Comparison of ENCODE assay signal across 1 cellular context in genomic region chr1:19596719-19597462, GRCh38.
TF ChIP-seq lines count a peak whose summit lies in the region.

No MANE protein-coding gene starts in this region.

TF ChIP-seq in K562, 482 proteins besides CTCF, POLR2A, EP300 and RAD21 (continued from another document and continues in another):
- TF ChIP-seq, protein P1, sequence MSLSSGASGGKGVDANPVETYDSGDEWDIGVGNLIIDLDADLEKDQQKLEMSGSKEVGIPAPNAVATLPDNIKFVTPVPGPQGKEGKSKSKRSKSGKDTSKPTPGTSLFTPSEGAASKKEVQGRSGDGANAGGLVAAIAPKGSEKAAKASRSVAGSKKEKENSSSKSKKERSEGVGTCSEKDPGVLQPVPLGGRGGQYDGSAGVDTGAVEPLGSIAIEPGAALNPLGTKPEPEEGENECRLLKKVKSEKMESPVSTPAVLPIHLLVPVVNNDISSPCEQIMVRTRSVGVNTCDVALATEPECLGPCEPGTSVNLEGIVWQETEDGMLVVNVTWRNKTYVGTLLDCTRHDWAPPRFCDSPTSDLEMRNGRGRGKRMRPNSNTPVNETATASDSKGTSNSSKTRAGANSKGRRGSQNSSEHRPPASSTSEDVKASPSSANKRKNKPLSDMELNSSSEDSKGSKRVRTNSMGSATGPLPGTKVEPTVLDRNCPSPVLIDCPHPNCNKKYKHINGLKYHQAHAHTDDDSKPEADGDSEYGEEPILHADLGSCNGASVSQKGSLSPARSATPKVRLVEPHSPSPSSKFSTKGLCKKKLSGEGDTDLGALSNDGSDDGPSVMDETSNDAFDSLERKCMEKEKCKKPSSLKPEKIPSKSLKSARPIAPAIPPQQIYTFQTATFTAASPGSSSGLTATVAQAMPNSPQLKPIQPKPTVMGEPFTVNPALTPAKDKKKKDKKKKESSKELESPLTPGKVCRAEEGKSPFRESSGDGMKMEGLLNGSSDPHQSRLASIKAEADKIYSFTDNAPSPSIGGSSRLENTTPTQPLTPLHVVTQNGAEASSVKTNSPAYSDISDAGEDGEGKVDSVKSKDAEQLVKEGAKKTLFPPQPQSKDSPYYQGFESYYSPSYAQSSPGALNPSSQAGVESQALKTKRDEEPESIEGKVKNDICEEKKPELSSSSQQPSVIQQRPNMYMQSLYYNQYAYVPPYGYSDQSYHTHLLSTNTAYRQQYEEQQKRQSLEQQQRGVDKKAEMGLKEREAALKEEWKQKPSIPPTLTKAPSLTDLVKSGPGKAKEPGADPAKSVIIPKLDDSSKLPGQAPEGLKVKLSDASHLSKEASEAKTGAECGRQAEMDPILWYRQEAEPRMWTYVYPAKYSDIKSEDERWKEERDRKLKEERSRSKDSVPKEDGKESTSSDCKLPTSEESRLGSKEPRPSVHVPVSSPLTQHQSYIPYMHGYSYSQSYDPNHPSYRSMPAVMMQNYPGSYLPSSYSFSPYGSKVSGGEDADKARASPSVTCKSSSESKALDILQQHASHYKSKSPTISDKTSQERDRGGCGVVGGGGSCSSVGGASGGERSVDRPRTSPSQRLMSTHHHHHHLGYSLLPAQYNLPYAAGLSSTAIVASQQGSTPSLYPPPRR (CRISPR knock-in tag; IDR thresholded peaks at IDR 0.05; ENCODE audit: borderline replicate concordance) = no peak
- TF ChIP-seq TRIM24 (IDR thresholded peaks at IDR 0.05) (0 out of 4 replicates have a peak, but pooled peaks of 1 of the 2 experiments have one; percentile 7), SRSF9 (IDR thresholded peaks at IDR 0.05; ENCODE audit: borderline replicate concordance, low read depth, low read length) (no peak), SMAD1 (IDR thresholded peaks at IDR 0.05; ENCODE audit: low read depth, low read length, partially characterized antibody) (peak; percentile 66), USF1 (CRISPR knock-in tag; IDR thresholded peaks at IDR 0.05) (no peak), CHD4 (IDR thresholded peaks at IDR 0.05; ENCODE audit: insufficient read depth, insufficient replicate concordance, low read depth, low read length, poor library complexity, severe bottlenecking) (no peak), HNRNPH1 (optimal IDR thresholded peaks at IDR 0.05; ENCODE audit: low read depth, low read length) (no peak), ETV1 (tag; conservative IDR thresholded peaks at IDR 0.05; ENCODE audit: low read depth) (peak; percentile 78), POLR2H (tag; IDR thresholded peaks at IDR 0.05; ENCODE audit: low read depth) (peak; percentile 82), GATAD2A (IDR thresholded peaks at IDR 0.05) (no peak), ETV5 (CRISPR knock-in tag; IDR thresholded peaks at IDR 0.05; ENCODE audit: low read depth) (no peak; the same call in 1 of the 2 replicates), RAD51 (IDR thresholded peaks at IDR 0.05; ENCODE audit: borderline replicate concordance, low read depth) (no peak), TAL1 (IDR thresholded peaks at IDR 0.05) (no peak), C11orf30 (IDR thresholded peaks at IDR 0.05; ENCODE audit: low read depth) (peak; percentile 63), HMG20B (CRISPR knock-in tag; IDR thresholded peaks at IDR 0.05) (peak; percentile 61; the same call in 1 of the 2 replicates), TRIM28 (IDR thresholded peaks at IDR 0.05) (no peak), LARP7 (IDR thresholded peaks at IDR 0.05) (no peak), SRSF3 (IDR thresholded peaks at IDR 0.05; ENCODE audit: insufficient read depth, low read length) (peak; percentile 90; the same call in 1 of the 2 replicates), HCFC1 (IDR thresholded peaks at IDR 0.05; ENCODE audit: low read depth, low read length) (peak; percentile 68), POLR3G (IDR thresholded peaks at IDR 0.05; ENCODE audit: extremely low read depth, insufficient read length, insufficient replicate concordance) (no peak), JUND (IDR thresholded peaks at IDR 0.05; ENCODE audit: borderline replicate concordance, low read depth, low read length) (peak; percentile 58; the same call in 1 of the 2 replicates), JUND (tag; IDR thresholded peaks at IDR 0.05; ENCODE audit: borderline replicate concordance, low read depth, low read length) (no peak; the same call in 2 of the 3 replicates), MTA2 (IDR thresholded peaks at IDR 0.05; ENCODE audit: low read depth) (no peak), GABPB2 (CRISPR knock-in tag; conservative IDR thresholded peaks at IDR 0.05) (no peak), PHB2 (IDR thresholded peaks at IDR 0.05; ENCODE audit: low read depth) (no peak), POLR2AphosphoS5 (IDR thresholded peaks at IDR 0.05; ENCODE audit: control insufficient read depth, insufficient read depth, low read depth, low read length) (peak; percentile 87), ZC3H11A (IDR thresholded peaks at IDR 0.05; ENCODE audit: low read depth, low read length) (no peak), ZNF592 (IDR thresholded peaks at IDR 0.05) (no peak), MXI1 (IDR thresholded peaks at IDR 0.05; ENCODE audit: low read depth, low read length) (peak; percentile 97), CC2D1A (IDR thresholded peaks at IDR 0.05) (no peak), ZNF316 (IDR thresholded peaks at IDR 0.05) (0 out of 2 replicates have a peak, but pooled peaks have one; percentile 1), CREB3L1 (IDR thresholded peaks at IDR 0.05; ENCODE audit: borderline replicate concordance, low read depth) (peak; percentile 96), THRAP3 (IDR thresholded peaks at IDR 0.05; ENCODE audit: borderline replicate concordance) (no peak), RBFOX2 (IDR thresholded peaks at IDR 0.05; ENCODE audit: low read depth, low read length) (peak; percentile 99), ZNF253 (CRISPR knock-in tag; conservative IDR thresholded peaks at IDR 0.05) (no peak), ZNF146 (CRISPR knock-in tag; IDR thresholded peaks at IDR 0.05; ENCODE audit: unreplicated experiment) (no peak), ELK3 (CRISPR knock-in tag; IDR thresholded peaks at IDR 0.05) (no peak), BHLHE40 (IDR thresholded peaks at IDR 0.05; ENCODE audit: low read length) (no peak)
- TF ChIP-seq, protein P2, sequence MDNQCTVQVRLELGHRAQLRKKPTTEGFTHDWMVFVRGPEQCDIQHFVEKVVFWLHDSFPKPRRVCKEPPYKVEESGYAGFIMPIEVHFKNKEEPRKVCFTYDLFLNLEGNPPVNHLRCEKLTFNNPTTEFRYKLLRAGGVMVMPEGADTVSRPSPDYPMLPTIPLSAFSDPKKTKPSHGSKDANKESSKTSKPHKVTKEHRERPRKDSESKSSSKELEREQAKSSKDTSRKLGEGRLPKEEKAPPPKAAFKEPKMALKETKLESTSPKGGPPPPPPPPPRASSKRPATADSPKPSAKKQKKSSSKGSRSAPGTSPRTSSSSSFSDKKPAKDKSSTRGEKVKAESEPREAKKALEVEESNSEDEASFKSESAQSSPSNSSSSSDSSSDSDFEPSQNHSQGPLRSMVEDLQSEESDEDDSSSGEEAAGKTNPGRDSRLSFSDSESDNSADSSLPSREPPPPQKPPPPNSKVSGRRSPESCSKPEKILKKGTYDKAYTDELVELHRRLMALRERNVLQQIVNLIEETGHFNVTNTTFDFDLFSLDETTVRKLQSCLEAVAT (IDR thresholded peaks at IDR 0.05) = 0 out of 4 replicates have a peak, but pooled peaks of 1 of the 2 experiments have one; percentile 52
- TF ChIP-seq, protein P3, sequence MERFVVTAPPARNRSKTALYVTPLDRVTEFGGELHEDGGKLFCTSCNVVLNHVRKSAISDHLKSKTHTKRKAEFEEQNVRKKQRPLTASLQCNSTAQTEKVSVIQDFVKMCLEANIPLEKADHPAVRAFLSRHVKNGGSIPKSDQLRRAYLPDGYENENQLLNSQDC (CRISPR knock-in tag; IDR thresholded peaks at IDR 0.05) = no peak
- TF ChIP-seq, protein P4, sequence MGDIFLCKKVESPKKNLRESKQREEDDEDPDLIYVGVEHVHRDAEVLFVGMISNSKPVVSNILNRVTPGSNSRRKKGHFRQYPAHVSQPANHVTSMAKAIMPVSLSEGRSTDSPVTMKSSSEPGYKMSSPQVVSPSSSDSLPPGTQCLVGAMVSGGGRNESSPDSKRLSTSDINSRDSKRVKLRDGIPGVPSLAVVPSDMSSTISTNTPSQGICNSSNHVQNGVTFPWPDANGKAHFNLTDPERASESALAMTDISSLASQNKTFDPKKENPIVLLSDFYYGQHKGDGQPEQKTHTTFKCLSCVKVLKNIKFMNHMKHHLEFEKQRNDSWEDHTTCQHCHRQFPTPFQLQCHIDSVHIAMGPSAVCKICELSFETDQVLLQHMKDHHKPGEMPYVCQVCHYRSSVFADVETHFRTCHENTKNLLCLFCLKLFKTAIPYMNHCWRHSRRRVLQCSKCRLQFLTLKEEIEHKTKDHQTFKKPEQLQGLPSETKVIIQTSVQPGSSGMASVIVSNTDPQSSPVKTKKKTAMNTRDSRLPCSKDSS (IDR thresholded peaks at IDR 0.05; ENCODE audit: low read depth, partially characterized antibody) = no peak
- TF ChIP-seq, protein P5, sequence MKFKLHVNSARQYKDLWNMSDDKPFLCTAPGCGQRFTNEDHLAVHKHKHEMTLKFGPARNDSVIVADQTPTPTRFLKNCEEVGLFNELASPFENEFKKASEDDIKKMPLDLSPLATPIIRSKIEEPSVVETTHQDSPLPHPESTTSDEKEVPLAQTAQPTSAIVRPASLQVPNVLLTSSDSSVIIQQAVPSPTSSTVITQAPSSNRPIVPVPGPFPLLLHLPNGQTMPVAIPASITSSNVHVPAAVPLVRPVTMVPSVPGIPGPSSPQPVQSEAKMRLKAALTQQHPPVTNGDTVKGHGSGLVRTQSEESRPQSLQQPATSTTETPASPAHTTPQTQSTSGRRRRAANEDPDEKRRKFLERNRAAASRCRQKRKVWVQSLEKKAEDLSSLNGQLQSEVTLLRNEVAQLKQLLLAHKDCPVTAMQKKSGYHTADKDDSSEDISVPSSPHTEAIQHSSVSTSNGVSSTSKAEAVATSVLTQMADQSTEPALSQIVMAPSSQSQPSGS (CRISPR knock-in tag; IDR thresholded peaks at IDR 0.05) = no peak
- TF ChIP-seq, protein P6, sequence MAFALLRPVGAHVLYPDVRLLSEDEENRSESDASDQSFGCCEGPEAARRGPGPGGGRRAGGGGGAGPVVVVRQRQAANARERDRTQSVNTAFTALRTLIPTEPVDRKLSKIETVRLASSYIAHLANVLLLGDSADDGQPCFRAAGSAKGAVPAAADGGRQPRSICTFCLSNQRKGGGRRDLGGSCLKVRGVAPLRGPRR (CRISPR knock-in tag; IDR thresholded peaks at IDR 0.05) = no peak
